ENCODE assay signal across 8 cellular contexts in the genomic region with DNA sequence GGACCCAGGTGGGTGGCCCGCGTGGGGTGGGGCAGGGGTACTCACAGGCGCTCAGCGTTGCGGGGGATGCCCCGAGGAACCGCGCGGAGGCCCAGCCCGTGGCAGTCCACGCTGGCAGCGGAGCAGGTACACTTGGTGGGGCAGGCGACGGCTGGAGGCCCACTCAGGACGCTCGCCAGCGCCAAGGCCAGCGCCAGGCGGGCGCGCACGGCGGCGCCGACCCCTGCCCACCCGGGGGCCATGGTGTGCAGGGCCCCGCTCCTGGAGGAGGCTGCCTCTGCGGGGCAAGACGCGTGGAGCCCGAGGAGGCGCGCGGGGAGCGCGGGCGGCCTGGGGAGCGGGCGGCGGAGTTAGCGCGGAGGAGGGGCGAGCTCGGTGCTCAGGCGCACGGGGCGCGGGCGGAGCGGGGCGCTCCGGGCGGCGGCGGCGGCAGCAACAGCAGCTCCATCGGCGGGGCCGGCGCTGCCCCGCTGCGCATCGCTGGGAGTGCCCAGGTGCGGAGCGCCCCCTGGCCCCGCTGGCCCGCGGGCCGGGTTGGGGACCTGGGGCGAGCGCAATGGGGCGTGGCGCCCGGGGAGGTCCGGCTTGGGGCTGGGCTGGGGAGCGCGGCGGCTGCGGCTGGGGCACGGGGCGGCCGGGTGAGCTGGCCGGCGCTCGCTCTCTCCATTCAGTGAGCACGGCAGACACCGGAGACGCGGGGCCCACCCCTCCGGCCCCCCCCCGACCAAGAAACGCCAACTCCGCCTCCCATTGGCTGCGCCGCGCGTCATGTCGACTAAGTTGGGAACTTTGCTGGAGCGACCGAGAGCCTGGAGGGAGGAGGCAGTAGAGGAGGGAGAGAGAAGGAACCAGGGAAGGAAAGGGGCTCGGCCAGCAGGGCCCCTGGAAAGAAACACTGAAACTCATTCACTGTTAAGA. TPM values are rescaled to one million over a fixed set of nuclear protein-coding genes. Genes with fewer than 3 reads are reported as not detected.
DNase-seq lines count a peak whose midpoint lies in the region; ATAC-seq and TF ChIP-seq lines count a peak whose summit lies in the region.

A gene (minus strand): TSS at position 672 of the 918 bp plus-strand sequence. CDS start 430 bp downstream, at position 242.

- H2AFZ ChIP-seq in trophoblast cell (ENCODE audit: insufficient read depth, low read length, poor library complexity) = peak within 1 kb of the TSS; percentile 79

- H3K4me3 ChIP-seq in gastroesophageal sphincter (peak within 1 kb of the TSS; percentile 58 to 84), trophoblast cell (ENCODE audit: low read depth, low read length) (peak within 1 kb of the TSS; percentile 88)

- H3K27ac ChIP-seq in gastroesophageal sphincter (peak within 1 kb of the TSS; percentile 48 to 90 (median 90)), trophoblast cell (ENCODE audit: low read depth, low read length) (peak within 1 kb of the TSS; percentile 58)

- peak in 1 of 4 experiments; percentile 22 for TF ChIP-seq CTCF in gastroesophageal sphincter (IDR thresholded peaks at IDR 0.05)

- H3K36me3 ChIP-seq in gastroesophageal sphincter = no peaks in the 10 kb centered on the region
- peaks cover 0 to 2% of the 10 kb centered on the region in 2 experiments for H3K36me3 ChIP-seq in trophoblast cell (ENCODE audit: control insufficient read depth in 1 of 2, insufficient read depth in 2 of 2, low read length in 2 of 2)

- peak within 1 kb of the TSS; percentile 81 for H2BK5ac ChIP-seq in trophoblast cell (ENCODE audit: low read depth, low read length, poor library complexity)

- H3K4me2 ChIP-seq in trophoblast cell (ENCODE audit: low read length) = peak within 1 kb of the TSS; percentile 58

- peak within 1 kb of the TSS; percentile 91 for H3K18ac ChIP-seq in trophoblast cell (ENCODE audit: low read length)

- peak within 1 kb of the TSS; percentile 74 for H4K12ac ChIP-seq in trophoblast cell (ENCODE audit: low read depth, low read length)

- H3K4me1 ChIP-seq in gastroesophageal sphincter (peaks cover 0 to 69% (median 17%) of the 10 kb centered on the region in 3 donors), trophoblast cell (ENCODE audit: control insufficient read depth in 1 of 2, insufficient read depth in 2 of 2, low read length in 2 of 2) (peaks cover 19 to 30% of the 10 kb centered on the region in 2 experiments)

- peaks cover 6% of the 10 kb centered on the region for H3K79me2 ChIP-seq in trophoblast cell (ENCODE audit: control insufficient read depth, insufficient read depth, low read length, poor library complexity)

- H3K9me3 ChIP-seq in gastroesophageal sphincter (no peaks in the 10 kb centered on the region), trophoblast cell (ENCODE audit: insufficient read depth, low read depth, low read length) (no peaks in the 10 kb centered on the region)

- peak within 1 kb of the TSS; percentile 71 for H2BK120ac ChIP-seq in trophoblast cell (ENCODE audit: insufficient read depth, low read length, poor library complexity)

- WGBS in gastroesophageal sphincter (ENCODE audit: low coverage in 1 of 2), 2 donors = 0% methylated on average over 5 to 7 of the region's 101 CpGs
- WGBS in trophoblast cell (ENCODE audit: extremely low coverage, insufficient coverage, insufficient read length) = no CpG with 5 or more reads among the region's 101 CpGs

- peak within 1 kb of the TSS; percentile 80 for H4K8ac ChIP-seq in trophoblast cell (ENCODE audit: low read depth, low read length)

- in situ Hi-C loops in SK-MEL-5 (cut with HindIII; ENCODE audit: low pct_unique_long_range_greater_than_20kb, low sequenced_read_pairs) = no loop called here

- DNase-seq in ELR (ENCODE audit: low read depth) (peak; percentile 79), SK-MEL-5 (ENCODE audit: low read depth, low spot score) (peak; percentile 58), trophoblast cell (peak; percentile 43 to 59)
- no peak for DNase-seq in effector CD8-positive, alpha-beta T cell (lab: John Stamatoyannopoulos, UW)

- H2BK12ac ChIP-seq in trophoblast cell (ENCODE audit: low read length) = peak within 1 kb of the TSS; percentile 42

- peak within 1 kb of the TSS; percentile 27 for H3K23ac ChIP-seq in trophoblast cell (ENCODE audit: low read length)

- H3K27me3 ChIP-seq in gastroesophageal sphincter = peaks cover 24% of the 10 kb centered on the region
- no peaks in the 10 kb centered on the region for H3K27me3 ChIP-seq in trophoblast cell (ENCODE audit: insufficient read depth, low read length)

- peaks cover 11% of the 10 kb centered on the region for H3K79me1 ChIP-seq in trophoblast cell (ENCODE audit: low read length)

- ATAC-seq in gastroesophageal sphincter = peak; percentile 83
- no peak for ATAC-seq in GM21360 (IDR thresholded peaks at IDR 0.05; ENCODE audit: unreplicated experiment)
- no peak for ATAC-seq in GM21447 (IDR thresholded peaks at IDR 0.05; ENCODE audit: unreplicated experiment)
- ATAC-seq in HG03571 (IDR thresholded peaks at IDR 0.05; ENCODE audit: unreplicated experiment) = no peak

- H4K91ac ChIP-seq in trophoblast cell (ENCODE audit: low read depth, low read length) = peak within 1 kb of the TSS; percentile 92

- no peak for TF ChIP-seq EP300 in gastroesophageal sphincter (IDR thresholded peaks at IDR 0.05)

- H3K4ac ChIP-seq in trophoblast cell (ENCODE audit: low read depth, low read length) = peak within 1 kb of the TSS; percentile 85

- peak within 1 kb of the TSS; percentile 85 for H3K9ac ChIP-seq in trophoblast cell (ENCODE audit: low read length)

- peak within 1 kb of the TSS; percentile 65 for H2AK5ac ChIP-seq in trophoblast cell (ENCODE audit: low read length)

- TF ChIP-seq POLR2A in gastroesophageal sphincter (IDR thresholded peaks at IDR 0.05) = no peak

- peak within 1 kb of the TSS; percentile 89 for H3K14ac ChIP-seq in trophoblast cell (ENCODE audit: low read length)

RNA-seq across cellular contexts. Expression of the gene that starts here (rescaled TPM):
- total RNA-seq in SK-MEL-5 (2014; rRNA removed; shearing (Covaris generic)) = 0.40 and 0.63 TPM in 2 replicates
- polyA plus RNA-seq in SK-MEL-5 (2015; cell fraction: cytosol; rRNA removed) = 4.4 and 4.6 TPM in 2 replicates
- polyA plus RNA-seq in SK-MEL-5 (2015; cell fraction: nucleus; rRNA removed) = 0.89 and 1.7 TPM in 2 replicates
- 10 to 100 TPM; 29.6 to 76.3 (median 31.1) TPM for total RNA-seq in gastroesophageal sphincter
- 56.0 and 60.2 TPM in 2 replicates for polyA plus RNA-seq in trophoblast cell (2013)

Comparison
In these comparisons a context has a peak if more than half of its experiments do, and no peak if none do; other contexts are left out.
1. RNA of the gene that starts here (total RNA-seq): 29.6 to 76.3 TPM in gastroesophageal sphincter; 0.40 to 0.63 TPM in SK-MEL-5; every median in the first group is over 10 times any median in the second.